ENCODE assay signal across 8 cellular contexts in the genomic region with DNA sequence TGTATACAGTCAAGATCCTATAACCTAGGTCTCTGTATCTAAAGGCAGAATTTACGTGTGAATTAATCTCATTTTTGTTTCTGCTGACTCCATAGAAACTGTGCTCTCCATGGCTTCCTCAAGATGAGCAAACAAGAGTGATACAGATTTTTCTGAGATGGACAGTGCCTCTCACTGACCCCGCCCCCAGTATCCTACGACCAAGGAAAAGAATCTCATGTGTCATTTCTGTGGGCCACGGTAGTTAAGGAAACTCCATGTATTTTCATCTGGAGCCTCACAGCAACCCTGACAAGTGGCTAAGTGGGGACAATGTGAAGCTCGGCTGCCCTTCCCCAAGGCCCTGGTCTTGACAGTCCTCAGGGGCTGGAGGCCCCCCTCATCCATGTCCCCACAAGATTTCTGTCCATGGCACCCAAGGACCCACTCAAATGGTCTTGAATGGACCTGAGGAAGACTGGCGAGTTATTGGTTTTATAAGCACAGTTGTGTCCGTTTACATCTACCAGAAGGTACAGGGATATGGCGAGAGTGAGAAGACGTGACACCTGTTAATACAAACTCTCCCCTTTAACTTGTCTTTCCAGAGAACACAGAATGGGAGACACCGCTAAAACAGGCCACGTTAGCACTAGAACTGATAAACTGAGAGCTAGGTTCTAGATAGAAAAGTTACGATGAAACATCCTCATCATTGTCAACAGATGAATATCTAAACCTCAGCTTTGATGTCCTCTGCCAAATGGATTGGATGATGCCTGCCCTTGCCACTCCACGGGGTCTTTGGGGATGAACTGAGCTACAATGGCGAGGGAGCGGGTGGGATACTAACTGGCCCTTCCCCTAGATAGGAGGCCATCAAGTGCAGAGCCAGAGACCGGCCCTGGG.
DNase-seq lines count a peak whose midpoint lies in the region; ATAC-seq and TF ChIP-seq lines count a peak whose summit lies in the region.

No MANE protein-coding gene starts in this region.

- no peaks in the 10 kb centered on the region for H3K9me3 Mint-ChIP-seq in T-cell
- H3K9me3 Mint-ChIP-seq in progenitor cell of endocrine pancreas (ENCODE audit: low read depth), result no peaks in the 10 kb centered on the region

- DNase-seq in T-cell, result no peak
- DNase-seq in fibroblast of pulmonary artery (ENCODE audit: low read depth), result no peak
- DNase-seq in progenitor cell of endocrine pancreas (ENCODE audit: low spot score, unreplicated experiment), result no peak
- DNase-seq in NCI-H2081 (lab: John Stamatoyannopoulos, UW), result no peak
- no peak for DNase-seq in NCI-H1930 (lab: John Stamatoyannopoulos, UW)
- no peak for DNase-seq in NCI-H69 (lab: John Stamatoyannopoulos, UW)

- H3K36me3 Mint-ChIP-seq in T-cell, result no peaks in the 10 kb centered on the region
- no peaks in the 10 kb centered on the region for H3K36me3 Mint-ChIP-seq in progenitor cell of endocrine pancreas (ENCODE audit: insufficient read depth)

- CTCF ChIA-PET in T-cell (lab: Charles Lee), result no interaction called here

- TF ChIP-seq CTCF in fibroblast of pulmonary artery (IDR thresholded peaks at IDR 0.05; ENCODE audit: low read length, missing control alignments) (no peak), progenitor cell of endocrine pancreas (IDR thresholded peaks at IDR 0.05; ENCODE audit: unreplicated experiment) (no peak)

- H3K4me3 ChIP-seq in GM08714 (ENCODE audit: low read length) (peak overlapping the region; percentile 66; the same call in 1 of the 2 replicates), fibroblast of pulmonary artery (replicated peaks; ENCODE audit: low read depth, low read length) (peak overlapping the region; percentile 60)

- POLR2A ChIA-PET in T-cell (lab: Charles Lee), result interaction anchor here in 1 of 2 donors (0.6 kb wide), 1 partner anchor 41 kb away, joined by 3 read pairs; no protein-coding TSS in a partner anchor

- peak overlapping the region in 1 of 2 donors; percentile 66 for H3K27ac Mint-ChIP-seq in T-cell
- H3K27ac Mint-ChIP-seq in progenitor cell of endocrine pancreas, result peak overlapping the region; percentile 83

- peaks cover 8 to 10% of the 10 kb centered on the region in 2 donors for H3K27me3 Mint-ChIP-seq in T-cell
- H3K27me3 Mint-ChIP-seq in progenitor cell of endocrine pancreas, result peaks cover 12% of the 10 kb centered on the region

- H3K4me1 Mint-ChIP-seq in T-cell (peaks cover 6 to 18% (median 10%) of the 10 kb centered on the region in 3 donors), progenitor cell of endocrine pancreas (ENCODE audit: low read depth) (peaks cover 12% of the 10 kb centered on the region)

- peak overlapping the region; percentile 69 to 87 (median 75) for H3K4me3 Mint-ChIP-seq in T-cell
- H3K4me3 Mint-ChIP-seq in progenitor cell of endocrine pancreas (ENCODE audit: low read depth), result peak overlapping the region; percentile 72

- ATAC-seq in T-cell (replicated peaks in 1 of 4) (no peak), HG02571 (IDR thresholded peaks at IDR 0.05; ENCODE audit: unreplicated experiment) (no peak)
